ENCODE assay signal across 10 cellular contexts in genomic region chr3:33211444-33211843, GRCh38. TPM values are rescaled to one million over a fixed set of nuclear protein-coding genes. Genes with fewer than 3 reads are reported as not detected.
DNase-seq lines count a peak whose midpoint lies in the region; TF ChIP-seq lines count a peak whose summit lies in the region.
"Had no signal": no experiment of that assay in that cellular context is flagged by ENCODE, and none has a peak within 500 bp of the region (broad histone marks: within the 10 kb centered on the region; RNA-seq: fewer than 3 reads in every experiment).

No MANE protein-coding gene starts in this region.

- intact Hi-C loops in ascending aorta (cut with DNase I): loop anchor here (10.0 kb wide), 1 partner anchor 63 kb away; the partner anchor contains the start of gene FBXL2

- H3K27ac ChIP-seq in ACC112 (ENCODE audit: low read depth, low read length) (peak overlapping the region; percentile 83), ascending aorta (peak overlapping the region; percentile 58 to 59), endodermal cell (ENCODE audit: low read depth, low read length) (no peak overlapping the region)

- H3K27me3 Mint-ChIP-seq in endodermal cell (ENCODE audit: insufficient read depth): peaks cover 15% of the 10 kb centered on the region

- H3K79me2 ChIP-seq in ACC112 (ENCODE audit: control insufficient read depth, insufficient read depth, low read length, unreplicated experiment): peaks cover 19% of the 10 kb centered on the region

- peaks cover 17% of the 10 kb centered on the region for H3K9me3 Mint-ChIP-seq in endodermal cell

- no peaks in the 10 kb centered on the region for H3K4me1 Mint-ChIP-seq in endodermal cell
- H3K4me1 Mint-ChIP-seq: natural killer cell had no signal

- peaks cover 15% of the 10 kb centered on the region for H3K4me1 ChIP-seq in ACC112 (ENCODE audit: control insufficient read depth, insufficient read depth, low read length, unreplicated experiment)
- H3K4me1 ChIP-seq in ascending aorta: peaks cover 0 to 17% of the 10 kb centered on the region in 2 donors
- H3K4me1 ChIP-seq in endodermal cell (ENCODE audit: control insufficient read depth, insufficient read depth, low read length): no peaks in the 10 kb centered on the region

- H3K9me3 ChIP-seq in ascending aorta (peaks cover 0 to 9% of the 10 kb centered on the region in 2 donors), endodermal cell (ENCODE audit: control insufficient read depth, low read length) (peaks cover 22% of the 10 kb centered on the region)

- H3K36me3 Mint-ChIP-seq in endodermal cell (ENCODE audit: low read depth): peaks cover 10% of the 10 kb centered on the region

- H3K36me3 ChIP-seq in ACC112 (ENCODE audit: insufficient read depth, low read length) (peaks cover 28% of the 10 kb centered on the region), ascending aorta (peaks cover 36 to 46% of the 10 kb centered on the region in 2 donors), endodermal cell (ENCODE audit: control insufficient read depth, insufficient read depth, low read length) (no peaks in the 10 kb centered on the region)

- 91% methylated on average over 1 of the region's 1 CpG; no CpG with 5 or more reads in 1 of the 2 experiments for WGBS in endodermal cell (ENCODE audit: insufficient coverage in 1 of 2, insufficient read length in 1 of 2), 2 experiments

- H3K4me3 ChIP-seq in ACC112 (ENCODE audit: low read depth, low read length) (peak overlapping the region; percentile 32; the same call in 1 of the 2 replicates), ascending aorta (no peak overlapping the region), endodermal cell (ENCODE audit: low read length) (no peak overlapping the region)

- DNase-seq in HT1080 (ENCODE audit: low read depth): peak; percentile 91
- peak; percentile 41 to 91 for DNase-seq in ascending aorta (ENCODE audit: low spot score in 2 of 2)
- peak; percentile 81 for DNase-seq in glomerular endothelial cell (ENCODE audit: extremely low read depth, low read depth, low spot score)
- DNase-seq in NCI-H2196 treated with DMSO at 0.1 percent for 48 hours (lab: John Stamatoyannopoulos, UW; ENCODE audit: unreplicated experiment): no peak
- DNase-seq in D341Med (ENCODE audit: low spot score): no peak
- DNase-seq in stimulated activated CD4-positive, alpha-beta T cell treated with anti-CD3 and anti-CD28 coated beads, Interleukin-12 subunit alpha, Interleukin-12 subunit beta, amount 100 ng/mL, for 4 hours: no peak
- no peak for DNase-seq in endodermal cell
- DNase-seq: natural killer cell; NK-92 treated with Interleukin-12 subunit alpha and Interleukin-12 subunit beta, amount 100 ng/mL, for 24 hours had no signal

- TF ChIP-seq CTCF in ascending aorta (IDR thresholded peaks at IDR 0.05): no peak
- TF ChIP-seq CTCF in endodermal cell (conservative IDR thresholded peaks at IDR 0.05): no peak

- H3K4me3 Mint-ChIP-seq in endodermal cell: no peak overlapping the region
- H3K4me3 Mint-ChIP-seq: natural killer cell had no signal

- peak overlapping the region; percentile 23 for H2AFZ ChIP-seq in ACC112 (ENCODE audit: low read length, unreplicated experiment)

- H3K27me3 ChIP-seq in ACC112 (ENCODE audit: insufficient read depth, low read length) (no peaks in the 10 kb centered on the region), ascending aorta (no peaks in the 10 kb centered on the region), endodermal cell (ENCODE audit: control insufficient read depth, insufficient read depth, low read length, poor library complexity, severe bottlenecking) (peaks cover 16% of the 10 kb centered on the region)

- no peak overlapping the region for H3K9ac ChIP-seq in endodermal cell (ENCODE audit: extremely low read depth, low read length, poor library complexity, severe bottlenecking)

- no peak overlapping the region for H3K27ac Mint-ChIP-seq in endodermal cell
- H3K27ac Mint-ChIP-seq: natural killer cell had no signal

RNA-seq across cellular contexts. Expression of gene SUSD5, which starts 7.2 kb away (rescaled TPM):
- total RNA-seq in HT1080 (2014; rRNA removed; shearing (Covaris generic)): 12.0 and 18.2 TPM in 2 replicates
- 6.3 and 7.2 TPM in 2 replicates for polyA plus RNA-seq in HT1080 (2015; cell fraction: cytosol; rRNA removed)
- polyA plus RNA-seq in HT1080 (2015; cell fraction: nucleus; rRNA removed): 12.6 and 13.5 TPM in 2 replicates
- total RNA-seq in ascending aorta (68.0 TPM), glomerular endothelial cell (2.5 and 15.8 TPM in 2 replicates), endodermal cell (1 to 10 TPM; 1.3 to 2.6 TPM)
- polyA plus RNA-seq in endodermal cell (2013, experiment 1 of 2): 0.85 TPM
- polyA plus RNA-seq in endodermal cell (2013, experiment 2 of 2): 0.58 TPM
- total RNA-seq: natural killer cell had no signal

Comparison
In these comparisons a context has a peak if more than half of its experiments do, and no peak if none do; other contexts are left out.
1. DNase-seq: peak in HT1080 (single experiment), ascending aorta (2 of 2) and glomerular endothelial cell (single experiment); none in NCI-H2196 treated with DMSO at 0.1 percent for 48 hours (single experiment), D341Med (single experiment), stimulated activated CD4-positive, alpha-beta T cell treated with anti-CD3 and anti-CD28 coated beads, Interleukin-12 subunit alpha, Interleukin-12 subunit beta, amount 100 ng/mL, for 4 hours (single experiment) and endodermal cell (single experiment).